ENCODE assay signal across 8 cellular contexts in the genomic region with DNA sequence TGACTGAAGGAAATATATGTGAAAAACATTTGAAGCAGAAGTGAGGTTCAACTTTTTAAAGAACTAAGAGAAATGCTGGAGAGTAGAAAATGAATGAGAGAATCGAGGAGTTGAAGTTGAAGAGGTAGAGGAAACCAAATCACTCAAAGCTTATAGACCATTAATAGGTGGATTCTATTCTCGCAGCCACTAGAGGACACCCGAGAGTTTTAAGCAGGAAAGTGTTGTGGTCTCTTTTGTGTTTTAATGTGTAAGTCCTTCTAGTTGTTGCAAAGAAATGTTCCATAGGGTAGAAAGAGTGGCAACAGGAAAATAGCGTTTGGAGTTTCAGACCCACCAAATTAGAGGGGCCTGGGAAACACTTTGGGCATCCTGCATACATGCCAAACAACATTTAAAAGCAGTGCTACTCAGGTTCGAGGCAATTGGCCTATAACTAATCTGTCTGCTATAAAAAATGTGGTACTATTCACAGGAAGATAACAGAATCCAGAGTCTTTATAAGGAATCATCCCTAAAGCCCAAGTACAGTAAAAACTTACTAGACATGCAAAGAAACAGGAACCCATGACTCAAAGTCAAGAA.
DNase-seq lines count a peak whose midpoint lies in the region; ATAC-seq lines count a peak whose summit lies in the region.

No MANE protein-coding gene starts in this region.

- no peaks in the 10 kb centered on the region for H3K9me3 ChIP-seq in MG63

- DNase-seq in DMS114 treated with DMSO at 0.1 percent for 48 hours (lab: John Stamatoyannopoulos, UW; ENCODE audit: unreplicated experiment), result peak; percentile 12
- peak; percentile 47 for DNase-seq in H4 (ENCODE audit: low spot score)
- DNase-seq in OCI-M1 (lab: John Stamatoyannopoulos, UW), result peak; percentile 44
- DNase-seq in hepatic stellate cell (ENCODE audit: low spot score), result peak; percentile 2
- no peak for DNase-seq in MG63
- no peak for DNase-seq in head of caudate nucleus
- DNase-seq in globus pallidus (ENCODE audit: low spot score), result no peak

- H3K36me3 ChIP-seq in MG63, result no peaks in the 10 kb centered on the region

- intact Hi-C loops in head of caudate nucleus (cut with DNase I), result no loop called here

- no peaks in the 10 kb centered on the region for H3K27me3 ChIP-seq in MG63

- no peak overlapping the region for H3K4me3 ChIP-seq in MG63

- no peak for ATAC-seq in HG03342 (IDR thresholded peaks at IDR 0.05; ENCODE audit: unreplicated experiment)

Comparison
In these comparisons a context has a peak if more than half of its experiments do, and no peak if none do; other contexts are left out.
1. DNase-seq: peak in DMS114 treated with DMSO at 0.1 percent for 48 hours (single experiment), H4 (single experiment), OCI-M1 (single experiment) and hepatic stellate cell (single experiment); none in MG63 (single experiment), head of caudate nucleus (0 of 42) and globus pallidus (single experiment).